Comparison of ENCODE assay signal across 8 cellular contexts in genomic region chr4:8427761-8428287, GRCh38. TPM values are rescaled to one million over a fixed set of nuclear protein-coding genes. Genes with fewer than 3 reads are reported as not detected.
A peak's percentile ranks its signal among the peaks of the same experiment; 100 is the strongest.
DNase-seq lines count a peak whose midpoint lies in the region; ATAC-seq, FAIRE-seq and TF ChIP-seq lines count a peak whose summit lies in the region.

No MANE protein-coding gene starts in this region.

- no peaks in the 10 kb centered on the region for H3K27me3 ChIP-seq in HCT116 (ENCODE audit: insufficient read depth, low read length)
- no peaks in the 10 kb centered on the region for H3K27me3 ChIP-seq in adipocyte (replicated peaks; ENCODE audit: control insufficient read depth, insufficient read depth, low read length)
- H3K27me3 ChIP-seq in hepatocyte = no peaks in the 10 kb centered on the region
- H3K27me3 ChIP-seq in sigmoid colon = no peaks in the 10 kb centered on the region

- H3K9ac ChIP-seq in HCT116 (ENCODE audit: low read length) (peak overlapping the region; percentile 78), adipocyte (ENCODE audit: low read length) (peak overlapping the region; percentile 90)

- no peak for TF ChIP-seq CTCF in HCT116 (IDR thresholded peaks at IDR 0.05 in 2 of 3, conservative IDR thresholded peaks at IDR 0.05 in 1 of 3; ENCODE audit: borderline replicate concordance in 1 of 3, insufficient read depth in 1 of 3, low read depth in 2 of 3, low read length in 2 of 3)
- no peak for TF ChIP-seq CTCF in LNCaP clone FGC (IDR thresholded peaks at IDR 0.05; ENCODE audit: control insufficient read depth, extremely low read depth, insufficient read depth)
- TF ChIP-seq CTCF in hepatocyte (IDR thresholded peaks at IDR 0.05; ENCODE audit: poor library complexity) = no peak
- TF ChIP-seq CTCF in sigmoid colon (IDR thresholded peaks at IDR 0.05) = no peak

- intact Hi-C loops in HCT116 (cut with micrococcal nuclease) = loop anchor here (1.0 kb wide), 1 partner anchor 12 kb away; the partner anchor contains the start of genes ACOX3 and TRMT44
- intact Hi-C loops in sigmoid colon (cut with DNase I) = loop anchor here (1.0 to 5.0 kb wide), 2 partner anchors 12 to 271 kb away; partner anchors contain the start of genes ABLIM2, ACOX3 and TRMT44

- 14% methylated on average over 7 of the region's 21 CpGs for WGBS in hepatocyte (ENCODE audit: low lambda C conversion rate, missing lambda C conversion rate)
- WGBS in sigmoid colon, 2 donors = 1 to 3% methylated on average over 21 of the region's 21 CpGs

- H3K9me2 ChIP-seq in HCT116 (ENCODE audit: insufficient read depth) (no peaks in the 10 kb centered on the region), hepatocyte (replicated peaks; ENCODE audit: insufficient read depth) (no peaks in the 10 kb centered on the region)

- no peak for FAIRE-seq in GM19239 (lab: Jason Lieb, UNC)

- H3K4me3 ChIP-seq in HCT116 (replicated peaks in 1 of 2; ENCODE audit: low read depth in 1 of 2, low read length in 2 of 2) = peak overlapping the region; percentile 78 to 81
- peak overlapping the region; percentile 88 for H3K4me3 ChIP-seq in LNCaP clone FGC (ENCODE audit: low read depth, low read length)
- H3K4me3 ChIP-seq in adipocyte (ENCODE audit: low read length) = peak overlapping the region; percentile 89
- H3K4me3 ChIP-seq in hepatocyte = peak overlapping the region; percentile 65
- peak overlapping the region; percentile 77 to 98 (median 94) for H3K4me3 ChIP-seq in sigmoid colon

- H3K36me3 ChIP-seq in HCT116 (ENCODE audit: control insufficient read depth in 1 of 2, insufficient read depth in 2 of 2, low read length in 2 of 2) (no peaks in the 10 kb centered on the region), adipocyte (ENCODE audit: control insufficient read depth, insufficient read depth, low read length, severe bottlenecking) (no peaks in the 10 kb centered on the region), hepatocyte (replicated peaks; ENCODE audit: insufficient read depth, low read depth) (no peaks in the 10 kb centered on the region), sigmoid colon (peaks cover 0 to 9% (median 2%) of the 10 kb centered on the region in 4 donors)

- TF ChIP-seq POLR2A in HCT116 (IDR thresholded peaks at IDR 0.05; ENCODE audit: borderline replicate concordance, extremely low read depth, insufficient read depth, insufficient read length) (no peak), sigmoid colon (IDR thresholded peaks at IDR 0.05) (no peak)

- peak; percentile 47 to 52 for ATAC-seq in activated CD4-positive, CD25-positive, alpha-beta regulatory T cell treated with anti-CD3 and anti-CD28 coated beads, Interleukin-2, amount 50 U/mL, for 24 hours
- peak; percentile 33 for ATAC-seq in HCT116

- no peak for DNase-seq in activated CD4-positive, CD25-positive, alpha-beta regulatory T cell treated with anti-CD3 and anti-CD28 coated beads, Interleukin-2, amount 50 U/mL, for 72 hours
- DNase-seq in HCT116 (ENCODE audit: low read depth, low spot score) = no peak
- DNase-seq in LNCaP clone FGC (ENCODE audit: low read depth) = peak; percentile 62
- DNase-seq in adipocyte (ENCODE audit: low read depth) = peak; percentile 66
- peak; percentile 40 for DNase-seq in hepatocyte (ENCODE audit: low spot score)
- peak; percentile 76 for DNase-seq in sigmoid colon
- no peak for DNase-seq in GM19239 (ENCODE audit: insufficient read length, low spot score)

- CTCF ChIA-PET in HCT116 (lab: Charles Lee) = interaction anchor here (1.2 to 1.6 kb wide), 3 partner anchors 17 to 119 kb away, joined by 4 to 10 read pairs (median 5); no protein-coding TSS in a partner anchor

- H2AFZ ChIP-seq in HCT116 (ENCODE audit: low read depth, low read length, poor library complexity, severe bottlenecking) (no peak overlapping the region), hepatocyte (peak overlapping the region; percentile 66)

- no peaks in the 10 kb centered on the region for H4K20me1 ChIP-seq in HCT116 (ENCODE audit: insufficient read depth)
- H4K20me1 ChIP-seq in hepatocyte (ENCODE audit: insufficient read depth, poor library complexity, severe bottlenecking) = no peaks in the 10 kb centered on the region

- no peak for TF ChIP-seq RAD21 in HCT116 (IDR thresholded peaks at IDR 0.05; ENCODE audit: low read depth)

- BruUV-seq in HCT116 (replicated peaks; lab: Mats Ljungman, UMichigan) = no TSS peak

- no peaks in the 10 kb centered on the region for H3K79me2 ChIP-seq in HCT116 (ENCODE audit: insufficient read depth, low read length)
- H3K79me2 ChIP-seq in hepatocyte = peaks cover 22% of the 10 kb centered on the region

- H3K27ac ChIP-seq in HCT116 (ENCODE audit: low read depth, low read length) = no peak overlapping the region; the same call in 1 of the 2 replicates
- H3K27ac ChIP-seq in hepatocyte = peak overlapping the region; percentile 78
- H3K27ac ChIP-seq in sigmoid colon = peak overlapping the region; percentile 86 to 95 (median 92)

- peaks cover 5 to 16% of the 10 kb centered on the region in 2 experiments; a peak in 2 of 4 replicates for H3K4me1 ChIP-seq in HCT116 (ENCODE audit: control insufficient read depth in 1 of 2, insufficient read depth in 2 of 2, low read length in 2 of 2)
- peaks cover 16% of the 10 kb centered on the region for H3K4me1 ChIP-seq in adipocyte (ENCODE audit: control insufficient read depth, insufficient read depth, low read length)
- H3K4me1 ChIP-seq in hepatocyte (ENCODE audit: insufficient read depth) = peaks cover 6% of the 10 kb centered on the region
- peaks cover 0 to 44% (median 34%) of the 10 kb centered on the region in 4 donors for H3K4me1 ChIP-seq in sigmoid colon

- no peaks in the 10 kb centered on the region for H3K9me3 ChIP-seq in HCT116 (ENCODE audit: control insufficient read depth in 1 of 2, insufficient read depth in 1 of 2, low read depth in 1 of 2, low read length in 2 of 2)
- H3K9me3 ChIP-seq in adipocyte (ENCODE audit: control insufficient read depth, low read length) = no peaks in the 10 kb centered on the region
- H3K9me3 ChIP-seq in hepatocyte (ENCODE audit: low read depth) = no peaks in the 10 kb centered on the region
- H3K9me3 ChIP-seq in sigmoid colon = no peaks in the 10 kb centered on the region

- TF ChIP-seq EP300 in sigmoid colon (IDR thresholded peaks at IDR 0.05) = no peak

- POLR2A ChIA-PET in HCT116 (lab: Charles Lee) = interaction anchor here (0.7 to 0.8 kb wide), 2 partner anchors 8 to 13 kb away, joined by 3 read pairs; partner anchors contain the start of genes ACOX3 and TRMT44

- RAD21 ChIA-PET in HCT116 (lab: Charles Lee; ENCODE audit: low non-redundant PET in 1 of 2, low total read pairs in 2 of 2, uncharacterized antibody in 2 of 2, unreplicated experiment in 2 of 2) = no interaction called here

- H3K4me2 ChIP-seq in HCT116 (ENCODE audit: low read length) = peak overlapping the region; percentile 95
- H3K4me2 ChIP-seq in hepatocyte = peak overlapping the region; percentile 94

TF ChIP-seq in HCT116, 20 proteins besides CTCF, POLR2A, EP300 and RAD21:
- no peak for TF ChIP-seq POLR2AphosphoS5 (IDR thresholded peaks at IDR 0.05; ENCODE audit: low read depth, low read length)
- peak; percentile 60; the same call in 1 of the 2 replicates for TF ChIP-seq SRF (IDR thresholded peaks at IDR 0.05; ENCODE audit: low read depth)

RNA-seq across cellular contexts. Expression of gene ACOX3, which starts 12.7 kb away (rescaled TPM):
- total RNA-seq in HCT116 (2021; ENCODE audit: unreplicated experiment) (16.9 TPM), hepatocyte (21.0 and 22.5 TPM in 2 replicates), sigmoid colon (10 to 100 TPM; 24.8 to 51.0 (median 29.4) TPM)
- polyA plus RNA-seq in HCT116 (2012) = 14.0 and 14.6 TPM in 2 replicates
- polyA plus RNA-seq in hepatocyte (13.9 and 17.6 TPM in 2 replicates), sigmoid colon (10 to 100 TPM in 2 of 3 donors, 1 to 10 TPM in 1; 8.4 to 18.0 (median 16.9) TPM)

RNA-seq across cellular contexts. Expression of gene TRMT44, which starts 12.8 kb away (rescaled TPM):
- total RNA-seq in HCT116 (2021; ENCODE audit: unreplicated experiment) (25.8 TPM), hepatocyte (13.2 and 20.1 TPM in 2 replicates), sigmoid colon (10 to 100 TPM; 14.2 to 29.1 (median 17.0) TPM)
- 8.2 and 10.2 TPM in 2 replicates for polyA plus RNA-seq in HCT116 (2012)
- polyA plus RNA-seq in hepatocyte (8.2 and 13.2 TPM in 2 replicates), sigmoid colon (1 to 10 TPM; 2.1 to 7.0 (median 5.4) TPM)

Comparison
In these comparisons a context has a peak if more than half of its experiments do, and no peak if none do; other contexts are left out.
1. DNase-seq: peak in LNCaP clone FGC (single experiment), adipocyte (single experiment), hepatocyte (single experiment) and sigmoid colon (single experiment); none in activated CD4-positive, CD25-positive, alpha-beta regulatory T cell treated with anti-CD3 and anti-CD28 coated beads, Interleukin-2, amount 50 U/mL, for 72 hours (single experiment), HCT116 (single experiment) and GM19239 (single experiment).
2. Peak in every context shown above with its lines, with median percentiles within 50 percentile points of each other: H3K4me3 ChIP-seq.